33 cellular contexts compared by ENCODE assay signal in genomic region chr20:23509580-23509913, GRCh38. TPM values are rescaled to one million over a fixed set of nuclear protein-coding genes. Genes with fewer than 3 reads are reported as not detected.
"Had no signal": no experiment of that assay in that cellular context is flagged by ENCODE, and none has a peak within 500 bp of the region (broad histone marks: within the 10 kb centered on the region; RNA-seq: fewer than 3 reads in every experiment).

No MANE protein-coding gene starts in this region.

- H3K36me3 ChIP-seq: gastroesophageal sphincter, heart right ventricle, lower lobe of right lung, ovary, stomach, tibial artery had no signal

- DNase-seq: cortex of kidney; effector memory CD8-positive, alpha-beta T cell; heart right ventricle; hippocampal formation; immature natural killer cell; islet precursor cell; left ventricle myocardium superior; lower lobe of right lung; naive thymus-derived CD8-positive, alpha-beta T cell; occipital lobe; ovary; stimulated activated CD4-positive, alpha-beta T cell treated with anti-CD3 and anti-CD28 coated beads, Interleukin-2, amount 100 ng/mL, for 24 hours; stimulated activated CD4-positive, alpha-beta T cell treated with anti-CD3 and anti-CD28 coated beads, Interleukin-4, amount 100 ng/mL, for 24 hours; stimulated activated naive CD4-positive, alpha-beta T cell treated with Interleukin-2 at 50 U/mL for 16 hours; stomach; tibial artery had no signal

- H3K9me3 ChIP-seq: gastroesophageal sphincter, heart right ventricle, lower lobe of right lung, ovary, stomach, tibial artery had no signal

- H3K27me3 Mint-ChIP-seq: type B pancreatic cell had no signal

- FAIRE-seq: endometrium had no signal

- H3K4me3 Mint-ChIP-seq: central memory CD8-positive, alpha-beta T cell; effector memory CD8-positive, alpha-beta T cell; immature natural killer cell; naive thymus-derived CD8-positive, alpha-beta T cell; stimulated activated effector memory CD8-positive, alpha-beta T cell treated with anti-CD3 and anti-CD28 coated beads, Interleukin-12 subunit alpha, Interleukin-12 subunit beta, amount 100 ng/mL, for 72 hours; type B pancreatic cell had no signal

- H3K4me3 ChIP-seq: gastroesophageal sphincter, heart right ventricle, lower lobe of right lung, ovary, smooth muscle cell, stomach, tibial artery had no signal

- H3K4me2 ChIP-seq: smooth muscle cell had no signal

- H3K36me3 Mint-ChIP-seq: naive thymus-derived CD8-positive, alpha-beta T cell; stimulated activated effector memory CD8-positive, alpha-beta T cell treated with anti-CD3 and anti-CD28 coated beads, Interleukin-12 subunit alpha, Interleukin-12 subunit beta, amount 100 ng/mL, for 72 hours; type B pancreatic cell had no signal

- ATAC-seq: effector memory CD8-positive, alpha-beta T cell; esophagus mucosa; gastroesophageal sphincter; heart right ventricle; left ventricle myocardium superior; lower lobe of right lung; naive thymus-derived CD8-positive, alpha-beta T cell; sciatic nerve; stimulated activated effector memory CD8-positive, alpha-beta T cell treated with anti-CD3 and anti-CD28 coated beads, Interleukin-12 subunit alpha, Interleukin-12 subunit beta, amount 100 ng/mL, for 72 hours had no signal

- H3K27ac Mint-ChIP-seq: effector memory CD8-positive, alpha-beta T cell; immature natural killer cell; naive thymus-derived CD8-positive, alpha-beta T cell; stimulated activated effector memory CD8-positive, alpha-beta T cell treated with anti-CD3 and anti-CD28 coated beads, Interleukin-12 subunit alpha, Interleukin-12 subunit beta, amount 100 ng/mL, for 72 hours had no signal

- H3K27ac ChIP-seq: foreskin keratinocyte, gastroesophageal sphincter, heart right ventricle, lower lobe of right lung, ovary, stomach, tibial artery had no signal

- H3K27me3 ChIP-seq: gastroesophageal sphincter, ovary, tibial artery had no signal

- H3K9me3 Mint-ChIP-seq: central memory CD8-positive, alpha-beta T cell; effector memory CD8-positive, alpha-beta T cell; immature natural killer cell; naive thymus-derived CD8-positive, alpha-beta T cell; stimulated activated effector memory CD8-positive, alpha-beta T cell treated with anti-CD3 and anti-CD28 coated beads, Interleukin-12 subunit alpha, Interleukin-12 subunit beta, amount 100 ng/mL, for 72 hours; type B pancreatic cell had no signal

- H3K4me1 ChIP-seq: foreskin keratinocyte, gastroesophageal sphincter, heart right ventricle, lower lobe of right lung, stomach, tibial artery had no signal

- H3K4me1 Mint-ChIP-seq: central memory CD8-positive, alpha-beta T cell; immature natural killer cell; naive thymus-derived CD8-positive, alpha-beta T cell; stimulated activated effector memory CD8-positive, alpha-beta T cell treated with anti-CD3 and anti-CD28 coated beads, Interleukin-12 subunit alpha, Interleukin-12 subunit beta, amount 100 ng/mL, for 72 hours had no signal

RNA-seq across cellular contexts. Expression of gene CST8, which starts 18.6 kb away (rescaled TPM):
- total RNA-seq: dermis microvascular lymphatic vessel endothelial cell; esophagus mucosa; foreskin keratinocyte; gastroesophageal sphincter; heart right ventricle; left ventricle myocardium superior; lower lobe of right lung; mesenteric fat pad; myocyte; naive thymus-derived CD8-positive, alpha-beta T cell; occipital lobe; ovary; pulmonary artery endothelial cell; sciatic nerve; smooth muscle cell; stomach; subcutaneous adipose tissue; temporal lobe; urinary bladder had no signal
- polyA plus RNA-seq: foreskin keratinocyte; heart right ventricle; immature natural killer cell; naive thymus-derived CD8-positive, alpha-beta T cell; neural cell; ovary; smooth muscle cell; stomach; urinary bladder had no signal

RNA-seq across cellular contexts. Expression of gene CST11, which starts 56.9 kb away (rescaled TPM):
- total RNA-seq: dermis microvascular lymphatic vessel endothelial cell; esophagus mucosa; foreskin keratinocyte; gastroesophageal sphincter; heart right ventricle; left ventricle myocardium superior; lower lobe of right lung; myocyte; naive thymus-derived CD8-positive, alpha-beta T cell; occipital lobe; ovary; pulmonary artery endothelial cell; sciatic nerve; smooth muscle cell; stomach; subcutaneous adipose tissue; temporal lobe; urinary bladder had no signal
- polyA plus RNA-seq: foreskin keratinocyte; heart right ventricle; immature natural killer cell; naive thymus-derived CD8-positive, alpha-beta T cell; neural cell; ovary; smooth muscle cell; stomach; urinary bladder had no signal

RNA-seq across cellular contexts. Expression of gene CST9L, which starts 58.7 kb away (rescaled TPM):
- total RNA-seq: dermis microvascular lymphatic vessel endothelial cell; esophagus mucosa; foreskin keratinocyte; gastroesophageal sphincter; heart right ventricle; left ventricle myocardium superior; lower lobe of right lung; mesenteric fat pad; myocyte; naive thymus-derived CD8-positive, alpha-beta T cell; occipital lobe; ovary; pulmonary artery endothelial cell; sciatic nerve; smooth muscle cell; stomach; subcutaneous adipose tissue; temporal lobe; urinary bladder had no signal
- polyA plus RNA-seq: foreskin keratinocyte; heart right ventricle; immature natural killer cell; naive thymus-derived CD8-positive, alpha-beta T cell; neural cell; ovary; smooth muscle cell; stomach; urinary bladder had no signal
